Comparison of ENCODE assay signal across 6 cellular contexts in the genomic region with DNA sequence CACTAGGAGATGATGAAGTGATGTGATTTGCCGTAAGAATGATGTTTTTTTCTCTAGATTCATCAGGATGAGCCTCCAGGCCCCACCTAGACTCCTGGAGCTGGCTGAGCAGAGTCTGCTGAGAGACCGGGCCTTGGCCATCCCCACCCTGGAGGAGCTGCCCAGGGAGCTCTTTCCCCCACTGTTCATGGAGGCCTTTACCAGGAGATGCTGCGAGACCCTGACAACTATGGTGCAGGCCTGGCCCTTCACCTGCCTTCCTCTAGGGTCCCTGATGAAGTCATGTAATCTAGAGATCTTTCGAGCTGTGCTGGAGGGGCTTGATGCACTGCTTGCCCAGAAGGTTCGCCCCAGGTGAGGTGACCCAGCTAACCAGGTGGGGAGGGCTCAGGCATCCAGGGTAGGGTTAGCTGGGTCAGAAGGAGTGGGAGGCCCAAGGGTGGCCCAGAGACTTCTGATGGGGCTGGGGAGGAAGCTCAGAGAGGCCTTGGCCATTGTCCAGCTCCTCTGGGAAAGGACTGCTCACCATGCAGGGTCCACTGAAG. TPM values are rescaled to one million over a fixed set of nuclear protein-coding genes. Genes with fewer than 3 reads are reported as not detected.
"Had no signal": no experiment of that assay in that cellular context is flagged by ENCODE, and none has a peak within 500 bp of the region (broad histone marks: within the 10 kb centered on the region; RNA-seq: fewer than 3 reads in every experiment).

No MANE protein-coding gene starts in this region.

- H3K4me1 Mint-ChIP-seq: GM23338, H9 had no signal

- ATAC-seq: GM23338 had no signal

- DNase-seq: H9, HCEC 1CT, IMR-90 had no signal

- H3K4me3 ChIP-seq: GM23338 had no signal

- H3K4me2 ChIP-seq: GM23338 had no signal

- H3K27ac Mint-ChIP-seq: GM23338, H9 had no signal

- H2AFZ ChIP-seq: GM23338 had no signal

- H3K4me3 Mint-ChIP-seq: GM23338, H9 had no signal

RNA-seq across cellular contexts. Expression of a gene that starts 1.3 kb away (rescaled TPM):
- total RNA-seq: GM23338, H1, H9, HT-29, IMR-90 had no signal
- polyA plus RNA-seq: GM23338, H1, IMR-90 had no signal

RNA-seq across cellular contexts. Expression of a gene that starts 16.3 kb away (rescaled TPM):
- total RNA-seq: GM23338, H1, H9, HT-29, IMR-90 had no signal
- polyA plus RNA-seq: GM23338, H1, IMR-90 had no signal

RNA-seq across cellular contexts. Expression of a gene that starts 28.9 kb away (rescaled TPM):
- total RNA-seq: H1, H9, HT-29, IMR-90 had no signal
- polyA plus RNA-seq: GM23338, IMR-90 had no signal

RNA-seq across cellular contexts. Expression of a gene that starts 56.3 kb away (rescaled TPM):
- total RNA-seq: GM23338, H1, H9, HT-29, IMR-90 had no signal
- polyA plus RNA-seq: GM23338, H1, IMR-90 had no signal

RNA-seq across cellular contexts. Expression of a gene that starts 59.0 kb away (rescaled TPM):
- total RNA-seq: HT-29, IMR-90 had no signal
- polyA plus RNA-seq: IMR-90 had no signal
